In genomic region chr1:201267481-201268229, GRCh38 we compare ENCODE assay signal across 11 cellular contexts. TPM values are rescaled to one million over a fixed set of nuclear protein-coding genes. Genes with fewer than 3 reads are reported as not detected.
DNase-seq lines count a peak whose midpoint lies in the region; ATAC-seq, FAIRE-seq and TF ChIP-seq lines count a peak whose summit lies in the region.
"Had no signal": no experiment of that assay in that cellular context is flagged by ENCODE, and none has a peak within 500 bp of the region (broad histone marks: within the 10 kb centered on the region; RNA-seq: fewer than 3 reads in every experiment).

No MANE protein-coding gene starts in this region.

- CTCF ChIA-PET in Panc1 (lab: Charles Lee): no interaction called here

- POLR2A ChIA-PET in Panc1 (lab: Charles Lee): no interaction called here

- no TSS peak for BruUV-seq in Panc1 (replicated peaks; lab: Mats Ljungman, UMichigan)

- H3K27ac ChIP-seq in Panc1 (ENCODE audit: low read length): no peak overlapping the region
- H3K27ac ChIP-seq in transverse colon: no peak overlapping the region
- H3K27ac ChIP-seq: neural progenitor cell had no signal

- H3K4me1 ChIP-seq in Panc1 (ENCODE audit: control insufficient read depth, insufficient read depth, low read length) (no peaks in the 10 kb centered on the region), transverse colon (peaks cover 0 to 4% (median 0%) of the 10 kb centered on the region in 4 donors)
- H3K4me1 ChIP-seq: neural progenitor cell had no signal

- DNase-seq in D721Med (ENCODE audit: insufficient read length, low spot score) (no peak), Panc1 (ENCODE audit: low read depth, low spot score) (peak; percentile 66), dermis blood vessel endothelial cell (peak; percentile 50), myocyte (ENCODE audit: low read depth) (peak; percentile 45), transverse colon (no peak), Right ventricle myocardium inferior (ENCODE audit: missing footprints) (no peak), NCI-H187 treated with DMSO at 0.1 percent for 48 hours (lab: John Stamatoyannopoulos, UW) (no peak)
- DNase-seq: activated CD4-positive, alpha-beta T cell treated with anti-CD3 and anti-CD28 coated beads for 1 hour had no signal

- no peak for TF ChIP-seq EP300 in transverse colon (IDR thresholded peaks at IDR 0.05; ENCODE audit: low read depth)

- ATAC-seq in Panc1 (peak; percentile 42; the same call in 1 of the 2 replicates), GM18870 (IDR thresholded peaks at IDR 0.05; ENCODE audit: unreplicated experiment) (no peak), Right ventricle myocardium inferior (no peak)
- ATAC-seq: activated naive CD4-positive, alpha-beta T cell treated with anti-CD3 and anti-CD28 coated beads, Interleukin-2, amount 50 U/mL, for 72 hours had no signal

- 87 to 94% methylated on average over 8 to 14 of the region's 14 CpGs for WGBS in transverse colon (ENCODE audit: low coverage in 1 of 2), 2 donors

- no peak for TF ChIP-seq CTCF in D721Med (IDR thresholded peaks at IDR 0.05; ENCODE audit: insufficient read depth, missing control alignments)
- TF ChIP-seq CTCF in Panc1 (IDR thresholded peaks at IDR 0.05): no peak
- TF ChIP-seq CTCF in transverse colon (IDR thresholded peaks at IDR 0.05): no peak

- in situ Hi-C loops in Panc1 (cut with HindIII; ENCODE audit: low pct_unique_long_range_greater_than_20kb, low sequenced_read_pairs): no loop called here
- in situ Hi-C loops in transverse colon (cut with MboI; ENCODE audit: low pct_ligation_motif_present in 1 of 4, low pct_unique_long_range_greater_than_20kb in 1 of 4, low sequenced_read_pairs in 3 of 4): loop anchor here in 3 of 4 donors (10.0 to 25.0 kb wide), 2 partner anchors 87 to 95 kb away; no protein-coding TSS in a partner anchor

- peak; percentile 92 for FAIRE-seq in D721Med (lab: Jason Lieb, UNC)

- no peak for TF ChIP-seq POLR2A in transverse colon (IDR thresholded peaks at IDR 0.05)

- H3K9me3 ChIP-seq in Panc1 (ENCODE audit: control insufficient read depth, insufficient read depth, low read depth, low read length) (no peaks in the 10 kb centered on the region), transverse colon (no peaks in the 10 kb centered on the region)

- H3K27me3 ChIP-seq in Panc1 (ENCODE audit: control insufficient read depth, insufficient read depth, low read length) (peaks cover 4% of the 10 kb centered on the region; the same call in 1 of the 2 replicates), transverse colon (no peaks in the 10 kb centered on the region)
- H3K27me3 ChIP-seq: neural progenitor cell had no signal

- H3K36me3 ChIP-seq in Panc1 (ENCODE audit: control insufficient read depth, insufficient read depth, low read length) (no peaks in the 10 kb centered on the region), transverse colon (no peaks in the 10 kb centered on the region)
- H3K36me3 ChIP-seq: neural progenitor cell had no signal

- intact Hi-C loops in Panc1 (cut with micrococcal nuclease; ENCODE audit: unreplicated experiment): no loop called here
- intact Hi-C loops in transverse colon (cut with DNase I; ENCODE audit: low total_unique reads): no loop called here
- intact Hi-C loops in Right ventricle myocardium inferior (cut with DNase I): no loop called here

- no peak overlapping the region for H3K4me3 ChIP-seq in Panc1 (ENCODE audit: low read depth in 2 of 2, low read length in 2 of 2)
- no peak overlapping the region for H3K4me3 ChIP-seq in transverse colon
- H3K4me3 ChIP-seq: neural progenitor cell had no signal

RNA-seq across cellular contexts. Expression of gene PKP1, which starts 15.7 kb away (rescaled TPM):
- total RNA-seq in Panc1 (2021; ENCODE audit: unreplicated experiment) (0.44 TPM), dermis blood vessel endothelial cell (0.19 and 0.85 TPM in 2 replicates), myocyte (0.05 and 0.13 TPM in 2 replicates), transverse colon (under 1 TPM in 2 of 4 donors, not detected in 2; 0.14 to 0.32 TPM), Right ventricle myocardium inferior (0.16 TPM)
- polyA plus RNA-seq in Panc1 (2012; ENCODE audit: insufficient read length): 0.21 TPM
- polyA plus RNA-seq in myocyte (2012): 1.0 TPM
- total RNA-seq: activated naive CD4-positive, alpha-beta T cell treated with anti-CD3 and anti-CD28 coated beads, Interleukin-2, amount 50 U/mL, for 72 hours had no signal

Comparison
In these comparisons a context has a peak if more than half of its experiments do, and no peak if none do; other contexts are left out.
1. DNase-seq: peak in Panc1 (single experiment), dermis blood vessel endothelial cell (single experiment) and myocyte (single experiment); none in D721Med (single experiment), transverse colon (single experiment), Right ventricle myocardium inferior (single experiment) and NCI-H187 treated with DMSO at 0.1 percent for 48 hours (single experiment).